Comparison of ENCODE assay signal across 16 cellular contexts in the genomic region with DNA sequence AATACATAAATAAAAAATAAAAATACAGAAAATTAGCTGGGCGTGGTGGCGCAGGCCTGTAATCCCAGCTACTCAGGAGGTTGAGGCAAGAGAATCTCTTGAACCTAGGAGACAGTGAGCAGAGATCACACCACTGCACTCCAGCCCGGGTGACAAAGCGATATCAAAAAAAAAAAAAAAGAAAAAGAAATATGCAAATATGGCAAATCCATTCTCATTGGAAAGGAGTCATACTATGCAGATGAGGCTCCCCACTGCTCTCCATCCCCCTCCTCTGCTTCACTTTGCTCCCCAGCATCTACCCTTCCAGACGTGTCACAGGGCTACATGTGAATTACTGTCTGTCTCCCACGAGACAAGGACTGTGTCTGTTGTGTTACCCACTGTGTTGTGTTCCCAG. TPM values are rescaled to one million over a fixed set of nuclear protein-coding genes. Genes with fewer than 3 reads are reported as not detected.
A peak's percentile ranks its signal among the peaks of the same experiment; 100 is the strongest.
DNase-seq lines count a peak whose midpoint lies in the region; ATAC-seq and TF ChIP-seq lines count a peak whose summit lies in the region.
"Had no signal": no experiment of that assay in that cellular context is flagged by ENCODE, and none has a peak within 500 bp of the region (broad histone marks: within the 10 kb centered on the region; RNA-seq: fewer than 3 reads in every experiment).

No MANE protein-coding gene starts in this region.

- peak overlapping the region; percentile 35; the same call in 1 of the 2 replicates for H2BK120ac ChIP-seq in IMR-90 (ENCODE audit: low read depth, low read length)

- peaks cover 8% of the 10 kb centered on the region for H4K20me1 ChIP-seq in IMR-90 (ENCODE audit: insufficient read depth, low read length)

- H3K27me3 Mint-ChIP-seq in dendritic cell treated with granulocyte-macrophage colony-stimulating factor and Interleukin-4, amounts not matched to agents 40 ng/mL and 50 ng/mL, for 4 days = peaks cover 8% of the 10 kb centered on the region
- peaks cover 4% of the 10 kb centered on the region for H3K27me3 Mint-ChIP-seq in activated CD8-positive, alpha-beta T cell treated with anti-CD3 and anti-CD28 coated beads for 36 hours

- no peak overlapping the region for H3K27ac ChIP-seq in IMR-90 (ENCODE audit: insufficient read depth, low read length)
- peak overlapping the region; percentile 89 for H3K27ac ChIP-seq in psoas muscle
- H3K27ac ChIP-seq: C4-2B, SJSA1 had no signal

- no peak overlapping the region for H2AFZ ChIP-seq in IMR-90 (replicated peaks; ENCODE audit: low read length, poor library complexity)

- peaks cover 24% of the 10 kb centered on the region for H3K9me1 ChIP-seq in IMR-90 (ENCODE audit: insufficient read depth, low read length)

- no peak overlapping the region for H3K56ac ChIP-seq in IMR-90 (ENCODE audit: extremely low read depth, insufficient read depth, low read length)

- H3K9me3 Mint-ChIP-seq in dendritic cell treated with granulocyte-macrophage colony-stimulating factor and Interleukin-4, amounts not matched to agents 40 ng/mL and 50 ng/mL, for 4 days = peaks cover 8% of the 10 kb centered on the region
- H3K9me3 Mint-ChIP-seq in activated CD8-positive, alpha-beta T cell treated with anti-CD3 and anti-CD28 coated beads for 36 hours = peaks cover 4% of the 10 kb centered on the region

- H3K9me3 ChIP-seq in IMR-90 (ENCODE audit: control insufficient read depth, insufficient read depth, low read length) = peaks cover 11% of the 10 kb centered on the region
- no peaks in the 10 kb centered on the region for H3K9me3 ChIP-seq in psoas muscle

- peaks cover 7% of the 10 kb centered on the region for H3K36me3 Mint-ChIP-seq in dendritic cell treated with granulocyte-macrophage colony-stimulating factor and Interleukin-4, amounts not matched to agents 40 ng/mL and 50 ng/mL, for 4 days (ENCODE audit: low read depth)
- H3K36me3 Mint-ChIP-seq in activated CD8-positive, alpha-beta T cell treated with anti-CD3 and anti-CD28 coated beads for 36 hours (ENCODE audit: low read depth) = peaks cover 2% of the 10 kb centered on the region

- no peak overlapping the region for H3K9ac ChIP-seq in IMR-90 (ENCODE audit: low read depth, low read length)

- no peaks in the 10 kb centered on the region for H3K36me3 ChIP-seq in IMR-90 (ENCODE audit: control insufficient read depth, insufficient read depth, low read length)
- H3K36me3 ChIP-seq in psoas muscle (ENCODE audit: insufficient read depth in 1 of 2, low read depth in 1 of 2) = no peaks in the 10 kb centered on the region
- H3K36me3 ChIP-seq: HAP-1, SJSA1 had no signal

- no peak overlapping the region; the same call in 1 of the 2 replicates for H3K23ac ChIP-seq in IMR-90 (ENCODE audit: low read depth, low read length)

- H4K8ac ChIP-seq in IMR-90 (ENCODE audit: low read depth in 2 of 2, low read length in 2 of 2) = no peak overlapping the region

- H3K4me3 ChIP-seq in IMR-90 (ENCODE audit: insufficient read depth, low read depth, low read length) = no peak overlapping the region
- H3K4me3 ChIP-seq in psoas muscle = no peak overlapping the region
- H3K4me3 ChIP-seq: HAP-1, SJSA1 had no signal

- peaks cover 0 to 9% of the 10 kb centered on the region in 2 experiments; a peak in 1 of 4 replicates for H3K79me1 ChIP-seq in IMR-90 (ENCODE audit: low read depth in 1 of 2, low read length in 2 of 2)

- no peak overlapping the region for H2AK9ac ChIP-seq in IMR-90 (replicated peaks; ENCODE audit: low read depth, low read length, poor library complexity)

- TF ChIP-seq POLR2A in IMR-90 (IDR thresholded peaks at IDR 0.05; ENCODE audit: low read depth, low read length) = no peak

- DNase-seq in Caki2 (ENCODE audit: low read depth) = peak; percentile 51
- no peak for DNase-seq in IMR-90
- DNase-seq in psoas muscle = no peak
- no peak for DNase-seq in left lobe of liver (ENCODE audit: low spot score)
- DNase-seq in activated CD8-positive, alpha-beta T cell treated with anti-CD3 and anti-CD28 coated beads for 36 hours = no peak
- DNase-seq: DMS153, NCI-H1417 treated with DMSO at 0.1 percent for 48 hours, NCI-H2029, NCI-H2171, NCI-H446, NCI-H69 had no signal

- peak overlapping the region; percentile 90 for H3K27ac Mint-ChIP-seq in dendritic cell treated with granulocyte-macrophage colony-stimulating factor and Interleukin-4, amounts not matched to agents 40 ng/mL and 50 ng/mL, for 4 days
- H3K27ac Mint-ChIP-seq in activated CD8-positive, alpha-beta T cell treated with anti-CD3 and anti-CD28 coated beads for 36 hours = no peak overlapping the region

- peak overlapping the region; percentile 64 for H2BK20ac ChIP-seq in IMR-90 (ENCODE audit: low read depth, low read length)

- peak overlapping the region; percentile 46; the same call in 1 of the 3 replicates for H2BK15ac ChIP-seq in IMR-90 (ENCODE audit: low read depth, low read length)

- ATAC-seq in IMR-90 (ENCODE audit: low read depth) = no peak
- no peak for ATAC-seq in psoas muscle
- ATAC-seq in left lobe of liver = no peak
- no peak for ATAC-seq in HG02970 (IDR thresholded peaks at IDR 0.05; ENCODE audit: low FRiP score, unreplicated experiment)
- ATAC-seq in activated CD8-positive, alpha-beta T cell treated with anti-CD3 and anti-CD28 coated beads for 36 hours = no peak

- no TSS peak for BruUV-seq in IMR-90 (replicated peaks; lab: Mats Ljungman, UMichigan)

- H3K4me1 ChIP-seq in IMR-90 (ENCODE audit: control insufficient read depth, insufficient read depth, low read length) (peaks cover 20% of the 10 kb centered on the region), psoas muscle (peaks cover 41% of the 10 kb centered on the region)

- dilution Hi-C loops in IMR-90 (cut with HindIII; ENCODE audit: low sequenced_read_pairs, unreplicated experiment) = no loop called here

- no peak overlapping the region for H4K5ac ChIP-seq in IMR-90 (ENCODE audit: low read depth, low read length)

- peaks cover 88% of the 10 kb centered on the region for H3K4me1 Mint-ChIP-seq in dendritic cell treated with granulocyte-macrophage colony-stimulating factor and Interleukin-4, amounts not matched to agents 40 ng/mL and 50 ng/mL, for 4 days (ENCODE audit: low read depth)
- H3K4me1 Mint-ChIP-seq in activated CD8-positive, alpha-beta T cell treated with anti-CD3 and anti-CD28 coated beads for 36 hours (ENCODE audit: low read depth) = peaks cover 2% of the 10 kb centered on the region

- no CpG with 5 or more reads among the region's 6 CpGs for WGBS in IMR-90 (ENCODE audit: extremely low coverage in 2 of 2, insufficient read length in 1 of 2), 2 experiments
- 78 to 91% (median 81%) methylated on average over 6 of the region's 6 CpGs for WGBS in psoas muscle, 3 donors

- no peak overlapping the region for H3K14ac ChIP-seq in IMR-90 (replicated peaks; ENCODE audit: low read depth, low read length)

- intact Hi-C loops in IMR-90 (cut with micrococcal nuclease) = no loop called here
- intact Hi-C loops in dendritic cell treated with granulocyte-macrophage colony-stimulating factor and Interleukin-4, amounts not matched to agents 40 ng/mL and 50 ng/mL, for 4 days (cut with micrococcal nuclease) = loop anchor here (5.0 kb wide), 1 partner anchor 39 kb away; the partner anchor contains the start of gene PDGFB
- intact Hi-C loops in psoas muscle (cut with DNase I) = no loop called here
- intact Hi-C loops in activated CD8-positive, alpha-beta T cell treated with anti-CD3 and anti-CD28 coated beads for 36 hours (cut with micrococcal nuclease) = no loop called here

- H3K4ac ChIP-seq in IMR-90 (ENCODE audit: low read depth, low read length) = peak overlapping the region; percentile 58

- POLR2A ChIA-PET in IMR-90 (lab: Charles Lee; ENCODE audit: unreplicated experiment) = no interaction called here
- POLR2A ChIA-PET in activated CD8-positive, alpha-beta T cell treated with anti-CD3 and anti-CD28 coated beads for 36 hours (lab: Charles Lee) = no interaction called here

- no peak overlapping the region for H3K4me3 Mint-ChIP-seq in dendritic cell treated with granulocyte-macrophage colony-stimulating factor and Interleukin-4, amounts not matched to agents 40 ng/mL and 50 ng/mL, for 4 days
- H3K4me3 Mint-ChIP-seq in activated CD8-positive, alpha-beta T cell treated with anti-CD3 and anti-CD28 coated beads for 36 hours = no peak overlapping the region

- no peak overlapping the region for H2BK5ac ChIP-seq in IMR-90 (ENCODE audit: low read depth, low read length, poor library complexity, severe bottlenecking)

- H3K27me3 ChIP-seq in IMR-90 (ENCODE audit: control insufficient read depth, insufficient read depth, low read length) (no peaks in the 10 kb centered on the region), psoas muscle (ENCODE audit: insufficient read depth in 3 of 3, low read length in 2 of 3) (no peaks in the 10 kb centered on the region)
- H3K27me3 ChIP-seq: SJSA1 had no signal

- no peak overlapping the region for H3K4me2 ChIP-seq in IMR-90 (ENCODE audit: low read depth, low read length)

- H4K91ac ChIP-seq in IMR-90 (ENCODE audit: insufficient read depth, low read depth, low read length) = 0 out of 2 replicates have a peak overlapping the region, but pooled peaks have one; percentile 11

- no peak for TF ChIP-seq RAD21 in IMR-90 (IDR thresholded peaks at IDR 0.05; ENCODE audit: low read length)

- peak overlapping the region; percentile 75 for H2AK5ac ChIP-seq in IMR-90 (ENCODE audit: low read depth, low read length)

- H3K18ac ChIP-seq in IMR-90 (ENCODE audit: low read depth, low read length) = no peak overlapping the region

- CTCF ChIA-PET in IMR-90 (lab: Yijun Ruan, JAX) = no interaction called here
- CTCF ChIA-PET in activated CD8-positive, alpha-beta T cell treated with anti-CD3 and anti-CD28 coated beads for 36 hours (lab: Charles Lee) = no interaction called here

- TF ChIP-seq CTCF in IMR-90 (conservative IDR thresholded peaks at IDR 0.05; ENCODE audit: low read depth, low read length) (no peak), psoas muscle (IDR thresholded peaks at IDR 0.05) (no peak)
- TF ChIP-seq CTCF in activated CD8-positive, alpha-beta T cell treated with anti-CD3 and anti-CD28 coated beads for 36 hours (IDR thresholded peaks at IDR 0.05) = no peak

- in situ Hi-C loops in Caki2 (cut with HindIII; ENCODE audit: low pct_unique_long_range_greater_than_20kb, low sequenced_read_pairs) (no loop called here), IMR-90 (cut with MboI; ENCODE audit: low sequenced_read_pairs) (no loop called here)

RNA-seq across cellular contexts. Expression of gene PDGFB, which starts 36.3 kb away (rescaled TPM):
- 20.9 and 37.3 TPM in 2 replicates for total RNA-seq in Caki2 (2014; rRNA removed; shearing (Covaris generic); ENCODE audit: low replicate concordance)
- not detected in 2 replicates for total RNA-seq in IMR-90 (2012; rRNA removed)
- 0.07 and 0.09 TPM in 2 replicates for polyA plus RNA-seq in IMR-90 (2012; rRNA removed)
- 0.09 and 0.10 TPM in 2 replicates for polyA plus RNA-seq in IMR-90 (2012; cell fraction: cytosol; rRNA removed)
- polyA plus RNA-seq in IMR-90 (2012; cell fraction: nucleus; rRNA removed; ENCODE audit: low replicate concordance) = 0.06 and 0.09 TPM in 2 replicates
- 10 to 100 TPM in 3 of 4 donors, 1 to 10 TPM in 1; 7.5 to 16.4 (median 14.0) TPM for total RNA-seq in psoas muscle
- polyA plus RNA-seq in psoas muscle = 10 to 100 TPM in 1 of 3 donors, 1 to 10 TPM in 2; 5.2 to 10.1 (median 5.8) TPM
- 0.43 TPM for total RNA-seq in left lobe of liver
- total RNA-seq in activated CD8-positive, alpha-beta T cell treated with anti-CD3 and anti-CD28 coated beads for 36 hours = 1 to 10 TPM; 1.7 to 3.0 TPM

RNA-seq across cellular contexts. Expression of gene RPL3, which starts 38.3 kb away (rescaled TPM):
- 5,144 and 5,940 TPM in 2 replicates for total RNA-seq in Caki2 (2014; rRNA removed; shearing (Covaris generic); ENCODE audit: low replicate concordance)
- total RNA-seq in IMR-90 (2012; rRNA removed) = 2,871 and 3,750 TPM in 2 replicates
- 3,097 and 3,312 TPM in 2 replicates for polyA plus RNA-seq in IMR-90 (2012; rRNA removed)
- 2,912 and 3,812 TPM in 2 replicates for polyA plus RNA-seq in IMR-90 (2012; cell fraction: cytosol; rRNA removed)
- 2,181 and 2,704 TPM in 2 replicates for polyA plus RNA-seq in IMR-90 (2012; cell fraction: nucleus; rRNA removed; ENCODE audit: low replicate concordance)
- total RNA-seq in psoas muscle = 100 to 1,000 TPM; 266 to 539 (median 329) TPM
- polyA plus RNA-seq in psoas muscle = 1,000 to 10,000 TPM in 1 of 3 donors, 100 to 1,000 TPM in 2; 470 to 1,471 (median 727) TPM
- 862 TPM for total RNA-seq in left lobe of liver
- total RNA-seq in activated CD8-positive, alpha-beta T cell treated with anti-CD3 and anti-CD28 coated beads for 36 hours = 1,000 to 10,000 TPM; 3,563 to 3,599 TPM
